In genomic region chr4:37646237-37646636, GRCh38 we compare ENCODE assay signal across 24 cellular contexts.
"Had no signal": no experiment of that assay in that cellular context is flagged by ENCODE, and none has a peak within 500 bp of the region (broad histone marks: within the 10 kb centered on the region; RNA-seq: fewer than 3 reads in every experiment).

No MANE protein-coding gene starts in this region.

- DNase-seq: activated CD4-positive, alpha-beta T cell treated with anti-CD3 and anti-CD28 coated beads for 4 hours; activated CD4-positive, alpha-beta T cell treated with anti-CD3 and anti-CD28 coated beads, Interleukin-2, amount 50 U/mL, for 48 hours; activated CD8-positive, alpha-beta memory T cell treated with anti-CD3 and anti-CD28 coated beads for 24 hours; activated gamma-delta T cell; activated naive CD4-positive, alpha-beta T cell treated with anti-CD3 and anti-CD28 coated beads, Interleukin-2, amount 10 ng/mL, durations not matched to agents 7 days and 5 days; amniotic stem cell; caudate nucleus; cortex of kidney; effector memory CD8-positive, alpha-beta T cell; heart left ventricle; kidney glomerular epithelial cell; left ventricle myocardium inferior; mucosa of descending colon; ovary; small intestine; stimulated activated CD4-positive, alpha-beta T cell treated with anti-CD3 and anti-CD28 coated beads, Interleukin-4, amount 100 ng/mL, for 24 hours; T-helper 1 cell; uterus had no signal

- ATAC-seq: effector memory CD8-positive, alpha-beta T cell; gastroesophageal sphincter; heart left ventricle; mucosa of descending colon; sciatic nerve; stimulated activated effector memory CD8-positive, alpha-beta T cell treated with anti-CD3 and anti-CD28 coated beads, Interleukin-12 subunit alpha, Interleukin-12 subunit beta, amount 100 ng/mL, for 72 hours had no signal

- H3K27me3 ChIP-seq: gastroesophageal sphincter, heart left ventricle, ovary, uterus had no signal

- H3K27ac ChIP-seq: gastroesophageal sphincter, left ventricle myocardium inferior, ovary, thoracic aorta, uterus had no signal

- FAIRE-seq: astrocyte, endothelial cell of umbilical vein, small intestine had no signal

- H3K4me3 ChIP-seq: gastroesophageal sphincter, heart left ventricle, left ventricle myocardium inferior, mucosa of descending colon, ovary, thoracic aorta, uterus had no signal

- H3K4me1 ChIP-seq: uterus had no signal

- H3K36me3 ChIP-seq: ovary, uterus had no signal

- H3K9me3 ChIP-seq: gastroesophageal sphincter, heart left ventricle, left ventricle myocardium inferior, mucosa of descending colon, ovary, thoracic aorta, uterus had no signal
